In genomic region chr2:149178626-149179025, GRCh38 we compare ENCODE assay signal across 16 cellular contexts.
A peak's percentile ranks its signal among the peaks of the same experiment; 100 is the strongest.
DNase-seq lines count a peak whose midpoint lies in the region; ATAC-seq and TF ChIP-seq lines count a peak whose summit lies in the region.
"Had no signal": no experiment of that assay in that cellular context is flagged by ENCODE, and none has a peak within 500 bp of the region (broad histone marks: within the 10 kb centered on the region; RNA-seq: fewer than 3 reads in every experiment).

No MANE protein-coding gene starts in this region.

- H3K36me3 ChIP-seq in neural progenitor cell (no peaks in the 10 kb centered on the region), tibial nerve (no peaks in the 10 kb centered on the region)

- H3K79me2 ChIP-seq in neural progenitor cell (ENCODE audit: low read depth) = no peaks in the 10 kb centered on the region

- no peaks in the 10 kb centered on the region for H4K20me1 ChIP-seq in neural progenitor cell (ENCODE audit: low read depth)

- TF ChIP-seq CTCF in neural progenitor cell (IDR thresholded peaks at IDR 0.05) = no peak
- TF ChIP-seq CTCF in type B pancreatic cell (conservative IDR thresholded peaks at IDR 0.05) = no peak
- no peak for TF ChIP-seq CTCF in tibial nerve (IDR thresholded peaks at IDR 0.05)

- H3K27me3 Mint-ChIP-seq in neural progenitor cell (ENCODE audit: insufficient read depth, low read depth) (no peaks in the 10 kb centered on the region), type B pancreatic cell (no peaks in the 10 kb centered on the region)

- H3K36me3 Mint-ChIP-seq in neural progenitor cell (no peaks in the 10 kb centered on the region), type B pancreatic cell (peaks cover 4% of the 10 kb centered on the region)
- H3K36me3 Mint-ChIP-seq: CD4-positive, alpha-beta memory T cell had no signal

- H3K4me3 Mint-ChIP-seq in neural progenitor cell = no peak overlapping the region
- H3K4me3 Mint-ChIP-seq in type B pancreatic cell = peak overlapping the region; percentile 21

- peak overlapping the region; percentile 38 for H2AFZ ChIP-seq in neural progenitor cell (replicated peaks)
- H2AFZ ChIP-seq: GM23248 had no signal

- H3K27me3 ChIP-seq in neural progenitor cell = no peaks in the 10 kb centered on the region
- H3K27me3 ChIP-seq in tibial nerve = no peaks in the 10 kb centered on the region

- TF ChIP-seq EP300 in tibial nerve (IDR thresholded peaks at IDR 0.05) = no peak

- 78 to 79% methylated on average over 5 of the region's 5 CpGs for WGBS in tibial nerve, 2 donors

- H3K4me3 ChIP-seq in neural progenitor cell = no peak overlapping the region
- no peak overlapping the region for H3K4me3 ChIP-seq in tibial nerve
- H3K4me3 ChIP-seq: GM23248 had no signal

- no peak overlapping the region for H3K27ac ChIP-seq in neural progenitor cell
- H3K27ac ChIP-seq in tibial nerve = no peak overlapping the region
- H3K27ac ChIP-seq: GM23248 had no signal

- no peak for ATAC-seq in GM21526 (IDR thresholded peaks at IDR 0.05; ENCODE audit: low FRiP score, unreplicated experiment)

- H3F3A ChIP-seq in neural progenitor cell (ENCODE audit: low read depth) = no peaks in the 10 kb centered on the region

- no peak overlapping the region for H3K9ac ChIP-seq in neural progenitor cell
- H3K9ac ChIP-seq: GM23248 had no signal

- TF ChIP-seq POLR2A in tibial nerve (IDR thresholded peaks at IDR 0.05) = no peak

- peaks cover 5% of the 10 kb centered on the region for H3K4me1 Mint-ChIP-seq in neural progenitor cell
- H3K4me1 Mint-ChIP-seq in type B pancreatic cell (ENCODE audit: unreplicated experiment) = peaks cover 34% of the 10 kb centered on the region
- H3K4me1 Mint-ChIP-seq: CD4-positive, alpha-beta memory T cell had no signal

- H3K27ac Mint-ChIP-seq in neural progenitor cell (no peak overlapping the region), type B pancreatic cell (peak overlapping the region; percentile 52)
- H3K27ac Mint-ChIP-seq: CD4-positive, alpha-beta memory T cell had no signal

- H3K9me3 ChIP-seq in neural progenitor cell (ENCODE audit: low read depth) = no peaks in the 10 kb centered on the region
- H3K9me3 ChIP-seq in tibial nerve = no peaks in the 10 kb centered on the region

- peaks cover 2% of the 10 kb centered on the region for H3K9me3 Mint-ChIP-seq in neural progenitor cell
- peaks cover 3% of the 10 kb centered on the region for H3K9me3 Mint-ChIP-seq in type B pancreatic cell
- H3K9me3 Mint-ChIP-seq: CD4-positive, alpha-beta memory T cell had no signal

- H3K4me1 ChIP-seq in neural progenitor cell (no peaks in the 10 kb centered on the region), tibial nerve (no peaks in the 10 kb centered on the region)

- H3K4me2 ChIP-seq in neural progenitor cell = no peak overlapping the region

- DNase-seq in left kidney (ENCODE audit: low read depth, low spot score) (peak; percentile 71), neural progenitor cell (ENCODE audit: low spot score) (no peak), type B pancreatic cell (ENCODE audit: extremely low spot score, unreplicated experiment) (no peak), iPS-NIHi11 (ENCODE audit: low spot score) (no peak), tibial nerve (ENCODE audit: low spot score in 2 of 2) (no peak)
- DNase-seq: C1 segment of cervical spinal cord; Calu3; CD4-positive, alpha-beta memory T cell; COR-L47; DMS53; DMS79 treated with DMSO at 0.1 percent for 48 hours; GF-D8; GM23248; H7; HCEC 1CT had no signal
